In the genomic region with DNA sequence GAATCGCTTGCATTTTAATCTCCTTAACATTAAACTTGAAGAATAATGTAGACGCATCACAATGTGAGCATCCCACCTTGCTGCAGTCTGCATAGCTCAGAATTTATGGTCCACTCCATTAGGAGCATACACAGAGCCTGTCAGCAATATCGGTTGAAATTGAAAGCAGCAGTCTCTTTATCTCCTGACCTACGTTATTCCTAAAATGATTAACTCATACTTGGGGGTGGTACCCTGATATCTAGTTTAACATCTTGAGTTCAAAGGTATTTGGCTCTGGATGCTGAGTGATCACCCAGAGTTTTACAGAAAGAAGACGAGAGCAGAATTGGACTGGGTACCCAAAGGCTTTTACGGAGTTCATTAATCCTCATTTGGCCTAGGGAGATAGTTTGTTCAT, we compare ENCODE assay signal across 1 cellular context.
TF ChIP-seq lines count a peak whose summit lies in the region.

No MANE protein-coding gene starts in this region.

TF ChIP-seq in liver, 16 proteins besides CTCF, POLR2A, EP300 and RAD21 (continued from another document):
- TF ChIP-seq, protein P1, sequence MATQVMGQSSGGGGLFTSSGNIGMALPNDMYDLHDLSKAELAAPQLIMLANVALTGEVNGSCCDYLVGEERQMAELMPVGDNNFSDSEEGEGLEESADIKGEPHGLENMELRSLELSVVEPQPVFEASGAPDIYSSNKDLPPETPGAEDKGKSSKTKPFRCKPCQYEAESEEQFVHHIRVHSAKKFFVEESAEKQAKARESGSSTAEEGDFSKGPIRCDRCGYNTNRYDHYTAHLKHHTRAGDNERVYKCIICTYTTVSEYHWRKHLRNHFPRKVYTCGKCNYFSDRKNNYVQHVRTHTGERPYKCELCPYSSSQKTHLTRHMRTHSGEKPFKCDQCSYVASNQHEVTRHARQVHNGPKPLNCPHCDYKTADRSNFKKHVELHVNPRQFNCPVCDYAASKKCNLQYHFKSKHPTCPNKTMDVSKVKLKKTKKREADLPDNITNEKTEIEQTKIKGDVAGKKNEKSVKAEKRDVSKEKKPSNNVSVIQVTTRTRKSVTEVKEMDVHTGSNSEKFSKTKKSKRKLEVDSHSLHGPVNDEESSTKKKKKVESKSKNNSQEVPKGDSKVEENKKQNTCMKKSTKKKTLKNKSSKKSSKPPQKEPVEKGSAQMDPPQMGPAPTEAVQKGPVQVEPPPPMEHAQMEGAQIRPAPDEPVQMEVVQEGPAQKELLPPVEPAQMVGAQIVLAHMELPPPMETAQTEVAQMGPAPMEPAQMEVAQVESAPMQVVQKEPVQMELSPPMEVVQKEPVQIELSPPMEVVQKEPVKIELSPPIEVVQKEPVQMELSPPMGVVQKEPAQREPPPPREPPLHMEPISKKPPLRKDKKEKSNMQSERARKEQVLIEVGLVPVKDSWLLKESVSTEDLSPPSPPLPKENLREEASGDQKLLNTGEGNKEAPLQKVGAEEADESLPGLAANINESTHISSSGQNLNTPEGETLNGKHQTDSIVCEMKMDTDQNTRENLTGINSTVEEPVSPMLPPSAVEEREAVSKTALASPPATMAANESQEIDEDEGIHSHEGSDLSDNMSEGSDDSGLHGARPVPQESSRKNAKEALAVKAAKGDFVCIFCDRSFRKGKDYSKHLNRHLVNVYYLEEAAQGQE (IDR thresholded peaks at IDR 0.05): peak; percentile 64
- TF ChIP-seq TAF1 (conservative IDR thresholded peaks at IDR 0.05) (peak; percentile 72), YY1 (IDR thresholded peaks at IDR 0.05) (peak; percentile 88), HNF4A (conservative IDR thresholded peaks at IDR 0.05) (peak; percentile 80 to 88), NR2F2 (IDR thresholded peaks at IDR 0.05) (no peak), FOXA1 (IDR thresholded peaks at IDR 0.05) (no peak), JUND (IDR thresholded peaks at IDR 0.05) (peak in 1 of 2 donors; percentile 75)
- TF ChIP-seq, protein P2, sequence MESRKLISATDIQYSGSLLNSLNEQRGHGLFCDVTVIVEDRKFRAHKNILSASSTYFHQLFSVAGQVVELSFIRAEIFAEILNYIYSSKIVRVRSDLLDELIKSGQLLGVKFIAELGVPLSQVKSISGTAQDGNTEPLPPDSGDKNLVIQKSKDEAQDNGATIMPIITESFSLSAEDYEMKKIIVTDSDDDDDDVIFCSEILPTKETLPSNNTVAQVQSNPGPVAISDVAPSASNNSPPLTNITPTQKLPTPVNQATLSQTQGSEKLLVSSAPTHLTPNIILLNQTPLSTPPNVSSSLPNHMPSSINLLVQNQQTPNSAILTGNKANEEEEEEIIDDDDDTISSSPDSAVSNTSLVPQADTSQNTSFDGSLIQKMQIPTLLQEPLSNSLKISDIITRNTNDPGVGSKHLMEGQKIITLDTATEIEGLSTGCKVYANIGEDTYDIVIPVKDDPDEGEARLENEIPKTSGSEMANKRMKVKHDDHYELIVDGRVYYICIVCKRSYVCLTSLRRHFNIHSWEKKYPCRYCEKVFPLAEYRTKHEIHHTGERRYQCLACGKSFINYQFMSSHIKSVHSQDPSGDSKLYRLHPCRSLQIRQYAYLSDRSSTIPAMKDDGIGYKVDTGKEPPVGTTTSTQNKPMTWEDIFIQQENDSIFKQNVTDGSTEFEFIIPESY (IDR thresholded peaks at IDR 0.05): peak; percentile 75
